In genomic region chr12:108857158-108857407, GRCh38 we compare ENCODE assay signal across 9 cellular contexts. TPM values are rescaled to one million over a fixed set of nuclear protein-coding genes. Genes with fewer than 3 reads are reported as not detected.
DNase-seq lines count a peak whose midpoint lies in the region; ATAC-seq, FAIRE-seq and TF ChIP-seq lines count a peak whose summit lies in the region.
"Had no signal": no experiment of that assay in that cellular context is flagged by ENCODE, and none has a peak within 500 bp of the region (broad histone marks: within the 10 kb centered on the region; RNA-seq: fewer than 3 reads in every experiment).

No MANE protein-coding gene starts in this region.

- peak overlapping the region; percentile 54 to 74 for H3K4me3 ChIP-seq in CD4-positive, alpha-beta memory T cell (ENCODE audit: low read length in 2 of 2)
- H3K4me3 ChIP-seq in bronchial epithelial cell (ENCODE audit: low read depth, low read length), result peak overlapping the region; percentile 84

- no peak for FAIRE-seq in bronchial epithelial cell (lab: Jason Lieb, UNC)

- intact Hi-C loops in CD4-positive, alpha-beta memory T cell (cut with micrococcal nuclease), result loop anchor here (1.0 to 10.0 kb wide), 13 partner anchors 19 to 1492 kb away; partner anchors contain the start of genes ALKBH2, CORO1C, FICD and ISCU

- peaks cover 35% of the 10 kb centered on the region for H3K4me1 ChIP-seq in CD4-positive, alpha-beta memory T cell (ENCODE audit: insufficient read depth, low read length)

- no peaks in the 10 kb centered on the region for H3K9me3 ChIP-seq in CD4-positive, alpha-beta memory T cell (ENCODE audit: control insufficient read depth in 1 of 2, low read length in 2 of 2)

- H3K27me3 Mint-ChIP-seq in CD4-positive, alpha-beta memory T cell, result no peaks in the 10 kb centered on the region
- H3K27me3 Mint-ChIP-seq in mesothelial cell of epicardium (ENCODE audit: low read depth), result peaks cover 2% of the 10 kb centered on the region

- H3K4me1 Mint-ChIP-seq in CD4-positive, alpha-beta memory T cell, result peaks cover 30 to 45% (median 38%) of the 10 kb centered on the region in 4 donors
- H3K4me1 Mint-ChIP-seq in mesothelial cell of epicardium, result peaks cover 46% of the 10 kb centered on the region

- DNase-seq in CD4-positive, alpha-beta memory T cell, result no peak
- DNase-seq in bronchial epithelial cell (ENCODE audit: low read depth), result no peak
- DNase-seq in mesothelial cell of epicardium (ENCODE audit: low spot score in 2 of 2, unreplicated experiment in 2 of 2), result no peak
- DNase-seq in medulla oblongata (ENCODE audit: extremely low spot score), result no peak
- DNase-seq in NCI-H146 (lab: John Stamatoyannopoulos, UW), result no peak
- DNase-seq in HT-29 (ENCODE audit: low spot score), result no peak

- CTCF ChIA-PET in CD4-positive, alpha-beta memory T cell (lab: Charles Lee; ENCODE audit: partially characterized antibody), result interaction anchor here (1.9 kb wide), 1 partner anchor 19 kb away, joined by 6 read pairs; no protein-coding TSS in a partner anchor

- ATAC-seq in HG03558 (IDR thresholded peaks at IDR 0.05; ENCODE audit: extremely low read depth, unreplicated experiment) (peak; percentile 8), GM19467 (IDR thresholded peaks at IDR 0.05; ENCODE audit: unreplicated experiment) (no peak)

- TF ChIP-seq CTCF in bronchial epithelial cell (IDR thresholded peaks at IDR 0.05; ENCODE audit: insufficient read depth, low read length, severe bottlenecking) (no peak), mesothelial cell of epicardium (IDR thresholded peaks at IDR 0.05; ENCODE audit: unreplicated experiment) (no peak)

- H3K27me3 ChIP-seq in CD4-positive, alpha-beta memory T cell (ENCODE audit: insufficient read depth, low read length), result no peaks in the 10 kb centered on the region
- no peaks in the 10 kb centered on the region for H3K27me3 ChIP-seq in bronchial epithelial cell (ENCODE audit: control insufficient read depth, insufficient read depth, low read length)

- peak overlapping the region; percentile 83 to 99 (median 96) for H3K27ac Mint-ChIP-seq in CD4-positive, alpha-beta memory T cell
- H3K27ac Mint-ChIP-seq in mesothelial cell of epicardium, result peak overlapping the region; percentile 96

- H3K36me3 Mint-ChIP-seq in CD4-positive, alpha-beta memory T cell, result peaks cover 0 to 14% of the 10 kb centered on the region in 2 donors
- peaks cover 14% of the 10 kb centered on the region for H3K36me3 Mint-ChIP-seq in mesothelial cell of epicardium

- no peaks in the 10 kb centered on the region for H3K36me3 ChIP-seq in CD4-positive, alpha-beta memory T cell (ENCODE audit: insufficient read depth, low read length)
- H3K36me3 ChIP-seq in bronchial epithelial cell (ENCODE audit: control insufficient read depth, insufficient read depth, low read length), result no peaks in the 10 kb centered on the region

- peak overlapping the region; percentile 67 for H3K27ac ChIP-seq in CD4-positive, alpha-beta memory T cell (ENCODE audit: low read depth, low read length)

- POLR2A ChIA-PET in CD4-positive, alpha-beta memory T cell (lab: Charles Lee; ENCODE audit: partially characterized antibody), result interaction anchor here (0.6 to 3.3 kb wide), 16 partner anchors 9 to 298 kb away, joined by 3 to 41 read pairs (median 4); partner anchors contain the start of genes ISCU, SART3, SELPLG and USP30

- H3K9me3 Mint-ChIP-seq in CD4-positive, alpha-beta memory T cell, result no peaks in the 10 kb centered on the region
- H3K9me3 Mint-ChIP-seq in mesothelial cell of epicardium, result no peaks in the 10 kb centered on the region

- H3K4me3 Mint-ChIP-seq in CD4-positive, alpha-beta memory T cell, result peak overlapping the region; percentile 93 to 98 (median 96)
- peak overlapping the region; percentile 85 for H3K4me3 Mint-ChIP-seq in mesothelial cell of epicardium

RNA-seq across cellular contexts. Expression of gene SSH1, which starts 0.3 kb away (rescaled TPM):
- 10 to 100 TPM; 32.3 to 38.0 TPM for total RNA-seq in CD4-positive, alpha-beta memory T cell
- 1 to 10 TPM; 1.4 to 9.3 TPM for polyA plus RNA-seq in CD4-positive, alpha-beta memory T cell
- total RNA-seq in bronchial epithelial cell (7.1 and 8.1 TPM in 2 replicates), mesothelial cell of epicardium (36.1 to 38.4 TPM (median 37.7 TPM) in 3 replicates)
- 10.4 and 13.1 TPM in 2 replicates for total RNA-seq in HT-29 (2014; rRNA removed; shearing (Covaris generic))

RNA-seq across cellular contexts. Expression of gene DAO, which starts 22.8 kb away (rescaled TPM):
- total RNA-seq in CD4-positive, alpha-beta memory T cell, result not detected
- polyA plus RNA-seq in CD4-positive, alpha-beta memory T cell, result not detected
- total RNA-seq in bronchial epithelial cell, result not detected in 2 replicates
- not detected in 3 replicates for total RNA-seq in mesothelial cell of epicardium
- total RNA-seq in HT-29 (2014; rRNA removed; shearing (Covaris generic)), result not detected in 2 replicates
- total RNA-seq: pulmonary artery endothelial cell had no signal
